27 cellular contexts compared by ENCODE assay signal in the genomic region with DNA sequence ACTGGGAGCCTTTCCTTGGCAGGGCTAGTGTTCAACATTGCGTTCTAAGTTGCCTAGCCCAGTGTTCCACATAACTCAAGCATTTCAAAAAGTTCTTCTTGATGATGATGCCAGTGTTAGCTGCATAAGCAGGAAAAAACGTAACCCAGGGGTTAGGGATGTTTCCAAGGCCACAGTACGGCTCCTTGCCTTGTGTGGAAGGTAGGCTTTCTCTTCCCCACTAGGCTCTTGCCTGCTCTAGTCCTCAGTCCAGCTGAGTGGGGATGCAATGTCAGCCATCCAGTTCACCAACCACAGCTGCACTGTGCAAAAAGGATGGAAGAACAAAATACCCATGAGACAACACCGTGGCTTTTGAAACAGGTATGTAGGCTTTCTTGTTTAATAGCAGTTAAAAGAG. TPM values are rescaled to one million over a fixed set of nuclear protein-coding genes. Genes with fewer than 3 reads are reported as not detected.
"Had no signal": no experiment of that assay in that cellular context is flagged by ENCODE, and none has a peak within 500 bp of the region (broad histone marks: within the 10 kb centered on the region; RNA-seq: fewer than 3 reads in every experiment).

No MANE protein-coding gene starts in this region.

- H3K27ac ChIP-seq: colonic mucosa, coronary artery, dorsolateral prefrontal cortex, epithelial cell of prostate, esophagus squamous epithelium, foreskin keratinocyte, gastrocnemius medialis, gastroesophageal sphincter, heart left ventricle, heart right ventricle had no signal

- FAIRE-seq: colon, endometrium, endothelial cell of umbilical vein, frontal cortex had no signal

- H3K27me3 ChIP-seq: colonic mucosa, dorsolateral prefrontal cortex, esophagus squamous epithelium, foreskin keratinocyte, gastrocnemius medialis, gastroesophageal sphincter, heart left ventricle, heart right ventricle had no signal

- H3K36me3 ChIP-seq: colonic mucosa had no signal

- H3K4me3 ChIP-seq: colonic mucosa, coronary artery, dorsolateral prefrontal cortex, esophagus squamous epithelium, gastrocnemius medialis, gastroesophageal sphincter, heart left ventricle, heart right ventricle had no signal

- ATAC-seq: effector memory CD8-positive, alpha-beta T cell; esophagus mucosa; foreskin keratinocyte; gastrocnemius medialis; gastroesophageal sphincter; heart right ventricle had no signal

- H3K4me1 ChIP-seq: colonic mucosa, esophagus squamous epithelium, foreskin keratinocyte, gastrocnemius medialis, gastroesophageal sphincter had no signal

- H3K9me3 ChIP-seq: colonic mucosa, esophagus squamous epithelium, gastrocnemius medialis, gastroesophageal sphincter, heart left ventricle, heart right ventricle had no signal

- DNase-seq: colonic mucosa; cortex of kidney; dermis blood vessel endothelial cell; dorsolateral prefrontal cortex; effector CD4-positive, alpha-beta T cell; effector CD8-positive, alpha-beta T cell; effector memory CD4-positive, alpha-beta T cell; effector memory CD8-positive, alpha-beta T cell; erythroblast; esophagus squamous epithelium; foreskin fibroblast; foreskin keratinocyte; foreskin melanocyte; gastrocnemius medialis; glutamatergic neuron; head of caudate nucleus; heart left ventricle; heart right ventricle had no signal

RNA-seq across cellular contexts. Expression of a gene that starts 28.0 kb away (rescaled TPM):
- total RNA-seq: dermis microvascular lymphatic vessel endothelial cell had no signal
